Comparison of ENCODE assay signal across 9 cellular contexts in the genomic region with DNA sequence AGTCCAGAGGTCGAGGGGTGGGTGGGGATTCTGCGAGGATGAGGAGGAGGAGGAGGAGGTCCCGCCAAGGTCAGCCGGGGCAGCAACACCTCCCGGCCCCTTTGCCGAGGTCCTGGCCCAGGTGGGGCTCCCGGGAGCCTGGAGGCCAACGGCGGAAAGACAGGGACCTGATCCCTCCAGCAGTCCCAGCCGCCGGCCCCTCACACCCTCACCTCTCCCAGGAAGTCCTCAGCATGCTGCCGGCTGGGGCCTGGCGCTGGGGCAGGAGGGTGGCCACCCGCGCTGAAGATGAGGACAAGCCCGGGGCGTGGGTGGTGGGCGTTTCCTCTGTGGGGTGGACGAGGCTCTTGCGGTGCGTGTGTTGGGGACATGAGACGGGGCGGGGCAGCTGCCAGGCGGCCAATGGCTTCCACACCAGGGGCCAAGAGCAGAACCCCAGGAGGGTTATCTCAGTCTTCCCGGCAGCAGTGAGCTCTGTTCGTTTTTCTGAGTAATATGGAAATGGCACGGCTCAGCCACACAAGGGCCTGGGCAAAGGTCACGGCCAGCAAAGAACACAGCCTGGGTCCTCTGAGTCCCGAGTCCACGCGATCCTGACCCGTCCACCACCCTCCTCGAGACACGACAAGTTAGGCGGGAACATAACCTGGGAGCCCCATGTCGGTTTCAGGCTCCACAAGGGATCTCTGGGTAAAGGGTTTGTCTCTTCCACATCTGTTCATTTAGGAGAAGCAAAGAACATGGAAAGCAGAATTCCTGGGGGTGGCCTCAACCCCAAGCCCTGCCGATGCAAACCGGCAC.
A peak's percentile ranks its signal among the peaks of the same experiment; 100 is the strongest.
DNase-seq lines count a peak whose midpoint lies in the region; ATAC-seq lines count a peak whose summit lies in the region.
"Had no signal": no experiment of that assay in that cellular context is flagged by ENCODE, and none has a peak within 500 bp of the region (broad histone marks: within the 10 kb centered on the region; RNA-seq: fewer than 3 reads in every experiment).

No MANE protein-coding gene starts in this region.

- DNase-seq in activated CD4-positive, alpha-beta T cell treated with anti-CD3 and anti-CD28 coated beads, Interleukin-2, amount 50 U/mL, for 48 hours: peak; percentile 85 to 88
- DNase-seq in right cardiac atrium (peak in 2 of 3 donors; percentile 66 to 72), HuH-7 (ENCODE audit: low spot score) (no peak), AG08395 (ENCODE audit: low spot score) (no peak), midbrain (lab: John Stamatoyannopoulos, UW) (no peak), D341Med (ENCODE audit: low spot score) (no peak)
- DNase-seq in stimulated activated CD8-positive, alpha-beta memory T cell treated with anti-CD3 and anti-CD28 coated beads, Interleukin-2, amount 100 ng/mL, for 48 hours (ENCODE audit: low read depth in 2 of 2): peak; percentile 75 to 82
- DNase-seq: NCI-H187 had no signal

- H3K27ac ChIP-seq in right cardiac atrium (ENCODE audit: low read length): peak overlapping the region; percentile 16

- no peak overlapping the region for H3K4me3 ChIP-seq in right cardiac atrium (ENCODE audit: low read length)

- 64% methylated on average over 38 of the region's 38 CpGs for WGBS in right cardiac atrium

- intact Hi-C loops in right cardiac atrium (cut with DNase I): no loop called here

- H3K4me1 ChIP-seq in right cardiac atrium (ENCODE audit: control insufficient read depth, insufficient read depth, low read length): no peaks in the 10 kb centered on the region

- H3K27me3 ChIP-seq in right cardiac atrium (ENCODE audit: control insufficient read depth, insufficient read depth): no peaks in the 10 kb centered on the region

- H3K9me3 ChIP-seq in right cardiac atrium (ENCODE audit: control insufficient read depth, low read length): no peaks in the 10 kb centered on the region

- ATAC-seq in GM18867 (IDR thresholded peaks at IDR 0.05; ENCODE audit: unreplicated experiment): peak; percentile 23
- ATAC-seq in right cardiac atrium: peak in 1 of 2 donors; percentile 15

Comparison
In these comparisons a context has a peak if more than half of its experiments do, and no peak if none do; other contexts are left out.
1. DNase-seq: peak in activated CD4-positive, alpha-beta T cell treated with anti-CD3 and anti-CD28 coated beads, Interleukin-2, amount 50 U/mL, for 48 hours (2 of 2), right cardiac atrium (2 of 3) and stimulated activated CD8-positive, alpha-beta memory T cell treated with anti-CD3 and anti-CD28 coated beads, Interleukin-2, amount 100 ng/mL, for 48 hours (2 of 2); none in HuH-7 (single experiment), AG08395 (single experiment), midbrain (single experiment) and D341Med (single experiment).